ENCODE assay signal across 14 cellular contexts in the genomic region with DNA sequence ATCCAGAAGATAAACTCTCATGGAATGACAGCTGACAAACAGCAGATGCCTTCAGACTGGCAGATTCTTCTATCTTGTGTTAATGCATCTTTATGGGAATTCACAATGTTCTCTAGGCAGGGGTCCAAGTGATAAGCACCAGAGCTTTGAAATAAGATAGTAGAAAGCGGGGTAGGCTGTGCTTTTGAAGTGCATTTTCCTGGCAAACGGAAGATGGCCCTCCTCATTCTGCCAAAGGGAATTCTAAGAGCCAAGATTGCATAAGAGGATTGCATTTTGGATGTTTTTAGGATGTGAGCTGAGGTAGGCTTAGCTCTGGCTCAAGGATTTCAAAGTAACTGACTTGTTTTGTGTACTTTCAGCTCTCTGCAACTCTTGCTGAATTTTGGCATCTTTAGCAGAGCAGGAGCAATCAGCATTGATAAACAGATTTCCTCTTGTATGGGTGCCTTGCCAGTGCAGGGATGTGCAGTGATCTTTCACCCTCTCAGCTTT.
DNase-seq lines count a peak whose midpoint lies in the region; ATAC-seq and TF ChIP-seq lines count a peak whose summit lies in the region.
"Had no signal": no experiment of that assay in that cellular context is flagged by ENCODE, and none has a peak within 500 bp of the region (broad histone marks: within the 10 kb centered on the region; RNA-seq: fewer than 3 reads in every experiment).

No MANE protein-coding gene starts in this region.

- peaks cover 22 to 45% of the 10 kb centered on the region in 2 donors for H3K4me1 ChIP-seq in thoracic aorta (ENCODE audit: control insufficient read depth in 1 of 2, low read depth in 2 of 2)

- peaks cover 12 to 15% (median 14%) of the 10 kb centered on the region in 3 donors for H3K4me1 Mint-ChIP-seq in IgD-negative memory B cell
- H3K4me1 Mint-ChIP-seq in brain = peaks cover 29% of the 10 kb centered on the region
- peaks cover 17% of the 10 kb centered on the region for H3K4me1 Mint-ChIP-seq in stimulated activated memory B cell treated with anti-CD40 and anti-IgM and Interleukin-4, amounts not matched to agents 10 μg/mL and 1 μg/mL and 100 μg/mL, for 72 hours

- H3K4me3 Mint-ChIP-seq in IgD-negative memory B cell = no peak overlapping the region
- H3K4me3 Mint-ChIP-seq in brain = no peak overlapping the region
- no peak overlapping the region for H3K4me3 Mint-ChIP-seq in stimulated activated memory B cell treated with anti-CD40 and anti-IgM and Interleukin-4, amounts not matched to agents 10 μg/mL and 1 μg/mL and 100 μg/mL, for 72 hours
- H3K4me3 Mint-ChIP-seq: naive thymus-derived CD4-positive, alpha-beta T cell had no signal

- DNase-seq in inferior parietal cortex (ENCODE audit: extremely low spot score) (peak; percentile 39), thoracic aorta (ENCODE audit: low spot score) (no peak), HuH-7.5 (ENCODE audit: low spot score) (no peak), occipital lobe (lab: John Stamatoyannopoulos, UW) (no peak), T-helper 9 cell (no peak)
- DNase-seq: caudate nucleus; hippocampal formation; KG1; naive thymus-derived CD4-positive, alpha-beta T cell; NCI-H526; stimulated activated CD4-positive, alpha-beta T cell treated with anti-CD3 and anti-CD28 coated beads, Interleukin-1b, Interleukin-23, amount 100 ng/mL, for 48 hours had no signal

- H3K9me3 ChIP-seq in thoracic aorta = no peaks in the 10 kb centered on the region

- H3K27ac Mint-ChIP-seq in IgD-negative memory B cell (peak overlapping the region in 2 of 3 donors; percentile 34 to 82), brain (peak overlapping the region; percentile 22 to 91 (median 63))
- H3K27ac Mint-ChIP-seq in stimulated activated memory B cell treated with anti-CD40 and anti-IgM and Interleukin-4, amounts not matched to agents 10 μg/mL and 1 μg/mL and 100 μg/mL, for 72 hours = no peak overlapping the region

- TF ChIP-seq CTCF in brain (conservative IDR thresholded peaks at IDR 0.05) = no peak
- no peak for TF ChIP-seq CTCF in thoracic aorta (IDR thresholded peaks at IDR 0.05)

- peaks cover 0 to 3% (median 0%) of the 10 kb centered on the region in 3 donors for H3K9me3 Mint-ChIP-seq in IgD-negative memory B cell
- H3K9me3 Mint-ChIP-seq in brain = peaks cover 0 to 3% (median 0%) of the 10 kb centered on the region in 5 experiments
- peaks cover 6% of the 10 kb centered on the region for H3K9me3 Mint-ChIP-seq in stimulated activated memory B cell treated with anti-CD40 and anti-IgM and Interleukin-4, amounts not matched to agents 10 μg/mL and 1 μg/mL and 100 μg/mL, for 72 hours

- no peaks in the 10 kb centered on the region for H3K27me3 ChIP-seq in thoracic aorta (replicated peaks; ENCODE audit: insufficient read depth)

- H3K36me3 Mint-ChIP-seq in IgD-negative memory B cell (no peaks in the 10 kb centered on the region), brain (no peaks in the 10 kb centered on the region)
- no peaks in the 10 kb centered on the region for H3K36me3 Mint-ChIP-seq in stimulated activated memory B cell treated with anti-CD40 and anti-IgM and Interleukin-4, amounts not matched to agents 10 μg/mL and 1 μg/mL and 100 μg/mL, for 72 hours

- H3K27me3 Mint-ChIP-seq in IgD-negative memory B cell = no peaks in the 10 kb centered on the region
- H3K27me3 Mint-ChIP-seq in brain = peaks cover 6% of the 10 kb centered on the region
- H3K27me3 Mint-ChIP-seq in stimulated activated memory B cell treated with anti-CD40 and anti-IgM and Interleukin-4, amounts not matched to agents 10 μg/mL and 1 μg/mL and 100 μg/mL, for 72 hours = no peaks in the 10 kb centered on the region
- H3K27me3 Mint-ChIP-seq: naive thymus-derived CD4-positive, alpha-beta T cell had no signal

- H3K36me3 ChIP-seq in thoracic aorta = no peaks in the 10 kb centered on the region

- H3K4me3 ChIP-seq in thoracic aorta = no peak overlapping the region

- ATAC-seq in thoracic aorta (ENCODE audit: insufficient number of reproducible peaks, low FRiP score, low read depth) = no peak
- ATAC-seq in stimulated activated memory B cell treated with anti-CD40 and anti-IgM and Interleukin-4, amounts not matched to agents 10 μg/mL and 1 μg/mL and 100 μg/mL, for 72 hours = no peak
- ATAC-seq: naive thymus-derived CD4-positive, alpha-beta T cell had no signal

- H3K27ac ChIP-seq in thoracic aorta = peak overlapping the region; percentile 4 to 43
